Comparison of ENCODE assay signal across 15 cellular contexts in genomic region chr4:102608190-102608589, GRCh38.
DNase-seq lines count a peak whose midpoint lies in the region; ATAC-seq and TF ChIP-seq lines count a peak whose summit lies in the region.
"Had no signal": no experiment of that assay in that cellular context is flagged by ENCODE, and none has a peak within 500 bp of the region (broad histone marks: within the 10 kb centered on the region; RNA-seq: fewer than 3 reads in every experiment).

No MANE protein-coding gene starts in this region.

- H3K27me3 Mint-ChIP-seq in CD8-positive, alpha-beta memory T cell: peaks cover 0 to 2% of the 10 kb centered on the region in 2 donors
- H3K27me3 Mint-ChIP-seq in HFFc6 (ENCODE audit: insufficient read depth): no peaks in the 10 kb centered on the region
- no peaks in the 10 kb centered on the region for H3K27me3 Mint-ChIP-seq in activated naive CD8-positive, alpha-beta T cell treated with anti-CD3 and anti-CD28 coated beads, Interleukin-2, amount 50 U/mL, for 24 hours

- H3K36me3 Mint-ChIP-seq in CD8-positive, alpha-beta memory T cell: peaks cover 22 to 89% (median 41%) of the 10 kb centered on the region in 3 donors
- peaks cover 21% of the 10 kb centered on the region for H3K36me3 Mint-ChIP-seq in HFFc6 (ENCODE audit: low read depth)
- H3K36me3 Mint-ChIP-seq in activated naive CD8-positive, alpha-beta T cell treated with anti-CD3 and anti-CD28 coated beads, Interleukin-2, amount 50 U/mL, for 24 hours (ENCODE audit: low read depth): peaks cover 90% of the 10 kb centered on the region

- H3K27me3 ChIP-seq in CD8-positive, alpha-beta memory T cell (ENCODE audit: insufficient read depth, low read length, poor library complexity, severe bottlenecking): no peaks in the 10 kb centered on the region

- H3K4me1 Mint-ChIP-seq in CD8-positive, alpha-beta memory T cell: peaks cover 65 to 94% (median 80%) of the 10 kb centered on the region in 3 donors
- H3K4me1 Mint-ChIP-seq in HFFc6 (ENCODE audit: low read depth): peaks cover 18% of the 10 kb centered on the region
- peaks cover 84% of the 10 kb centered on the region for H3K4me1 Mint-ChIP-seq in activated naive CD8-positive, alpha-beta T cell treated with anti-CD3 and anti-CD28 coated beads, Interleukin-2, amount 50 U/mL, for 24 hours
- H3K4me1 Mint-ChIP-seq: CD14-positive monocyte had no signal

- DNase-seq in CD8-positive, alpha-beta memory T cell: no peak
- DNase-seq in HFFc6 (peak; percentile 30), kidney tubule cell (ENCODE audit: low spot score) (peak; percentile 50), NCI-H1436 treated with DMSO at 0.1 percent for 48 hours (lab: John Stamatoyannopoulos, UW) (no peak), coronary artery (ENCODE audit: low spot score) (no peak), anterior cingulate cortex (lab: John Stamatoyannopoulos, UW) (no peak)
- DNase-seq in activated naive CD8-positive, alpha-beta T cell treated with anti-CD3 and anti-CD28 coated beads, Interleukin-2, amount 50 U/mL, for 24 hours: no peak
- DNase-seq: activated CD4-positive, alpha-beta T cell treated with anti-CD3 and anti-CD28 coated beads, Interleukin-2, amount 50 U/mL, for 4 hours; cerebellar nuclear complex; left cardiac atrium; posterior cingulate gyrus; SIG-M5; T1000 had no signal

- ATAC-seq in activated naive CD8-positive, alpha-beta T cell treated with anti-CD3 and anti-CD28 coated beads, Interleukin-2, amount 50 U/mL, for 24 hours: peak; percentile 35
- no peak for ATAC-seq in GM21515 (IDR thresholded peaks at IDR 0.05; ENCODE audit: unreplicated experiment)
- ATAC-seq: left cardiac atrium had no signal

- peak overlapping the region in 1 of 7 donors; percentile 13 for H3K4me3 Mint-ChIP-seq in CD8-positive, alpha-beta memory T cell
- H3K4me3 Mint-ChIP-seq in HFFc6: no peak overlapping the region
- H3K4me3 Mint-ChIP-seq in activated naive CD8-positive, alpha-beta T cell treated with anti-CD3 and anti-CD28 coated beads, Interleukin-2, amount 50 U/mL, for 24 hours: no peak overlapping the region
- H3K4me3 Mint-ChIP-seq: CD14-positive monocyte had no signal

- no peaks in the 10 kb centered on the region for H3K9me3 ChIP-seq in CD8-positive, alpha-beta memory T cell (ENCODE audit: low read length)

- no peak overlapping the region for H3K4me3 ChIP-seq in CD8-positive, alpha-beta memory T cell (ENCODE audit: low read length)
- H3K4me3 ChIP-seq in coronary artery: no peak overlapping the region

- H3K36me3 ChIP-seq in CD8-positive, alpha-beta memory T cell (ENCODE audit: insufficient read depth, low read length): peaks cover 55% of the 10 kb centered on the region

- POLR2A ChIA-PET in CD8-positive, alpha-beta memory T cell (lab: Charles Lee): no interaction called here

- CTCF ChIA-PET in CD8-positive, alpha-beta memory T cell (lab: Charles Lee): interaction anchor here (1.5 kb wide), 1 partner anchor 18 kb away, joined by 4 read pairs; no protein-coding TSS in a partner anchor

- TF ChIP-seq CTCF in HFFc6 (IDR thresholded peaks at IDR 0.05) (no peak), coronary artery (IDR thresholded peaks at IDR 0.05) (no peak)

- no peaks in the 10 kb centered on the region for H3K9me3 Mint-ChIP-seq in CD8-positive, alpha-beta memory T cell
- no peaks in the 10 kb centered on the region for H3K9me3 Mint-ChIP-seq in HFFc6
- H3K9me3 Mint-ChIP-seq in activated naive CD8-positive, alpha-beta T cell treated with anti-CD3 and anti-CD28 coated beads, Interleukin-2, amount 50 U/mL, for 24 hours: no peaks in the 10 kb centered on the region
- H3K9me3 Mint-ChIP-seq: CD14-positive monocyte had no signal

- peak overlapping the region in 7 of 8 donors; percentile 63 to 99 (median 84) for H3K27ac Mint-ChIP-seq in CD8-positive, alpha-beta memory T cell
- H3K27ac Mint-ChIP-seq in HFFc6: peak overlapping the region; percentile 60
- H3K27ac Mint-ChIP-seq in activated naive CD8-positive, alpha-beta T cell treated with anti-CD3 and anti-CD28 coated beads, Interleukin-2, amount 50 U/mL, for 24 hours: peak overlapping the region; percentile 77

- H3K4me1 ChIP-seq in CD8-positive, alpha-beta memory T cell (ENCODE audit: insufficient read depth, low read length): peaks cover 45% of the 10 kb centered on the region

- no peak overlapping the region for H3K27ac ChIP-seq in CD8-positive, alpha-beta memory T cell (ENCODE audit: low read depth, low read length)
- no peak overlapping the region for H3K27ac ChIP-seq in coronary artery

Comparison
In these comparisons a context has a peak if more than half of its experiments do, and no peak if none do; other contexts are left out.
1. DNase-seq: peak in HFFc6 (single experiment) and kidney tubule cell (single experiment); none in CD8-positive, alpha-beta memory T cell (0 of 5), activated naive CD8-positive, alpha-beta T cell treated with anti-CD3 and anti-CD28 coated beads, Interleukin-2, amount 50 U/mL, for 24 hours (single experiment), NCI-H1436 treated with DMSO at 0.1 percent for 48 hours (single experiment), coronary artery (single experiment) and anterior cingulate cortex (0 of 58).
2. Peak in every context shown above with its lines, with median percentiles within 50 percentile points of each other: H3K27ac Mint-ChIP-seq.